In genomic region chr7:29972315-29972669, GRCh38 we compare ENCODE assay signal across 17 cellular contexts. TPM values are rescaled to one million over a fixed set of nuclear protein-coding genes. Genes with fewer than 3 reads are reported as not detected.
A peak's percentile ranks its signal among the peaks of the same experiment; 100 is the strongest.
DNase-seq lines count a peak whose midpoint lies in the region; ATAC-seq, FAIRE-seq and TF ChIP-seq lines count a peak whose summit lies in the region.
"Had no signal": no experiment of that assay in that cellular context is flagged by ENCODE, and none has a peak within 500 bp of the region (broad histone marks: within the 10 kb centered on the region; RNA-seq: fewer than 3 reads in every experiment).

No MANE protein-coding gene starts in this region.

- H3K27ac Mint-ChIP-seq in osteocyte (ENCODE audit: unreplicated experiment) (no peak overlapping the region), endodermal cell (no peak overlapping the region)
- H3K27ac Mint-ChIP-seq: B cell; CD8-positive, alpha-beta T cell; GM23338; H9 had no signal

- peaks cover 33% of the 10 kb centered on the region for H3K4me1 Mint-ChIP-seq in osteocyte (ENCODE audit: unreplicated experiment)
- H3K4me1 Mint-ChIP-seq in endodermal cell = peaks cover 15% of the 10 kb centered on the region

- no peak for TF ChIP-seq RAD21 in A549 (conservative IDR thresholded peaks at IDR 0.05 in 1 of 2, IDR thresholded peaks at IDR 0.05 in 1 of 2)

- CTCF ChIA-PET in A549 (lab: Yijun Ruan, JAX) = interaction anchor here (0.8 to 1.5 kb wide), 2 partner anchors 51 to 94 kb away, joined by 3 read pairs; no protein-coding TSS in a partner anchor
- CTCF ChIA-PET in Panc1 (lab: Charles Lee) = no interaction called here

- H3K4me2 ChIP-seq in A549 = no peak overlapping the region
- H3K4me2 ChIP-seq: BLaER1 treated with 17β-estradiol and CSF1 and Interleukin-3, amounts not matched to agents 10 nM and 100 nM; GM23338 had no signal

- in situ Hi-C loops in Panc1 (cut with HindIII; ENCODE audit: low pct_unique_long_range_greater_than_20kb, low sequenced_read_pairs) = no loop called here

- H3K9ac ChIP-seq in endodermal cell (ENCODE audit: extremely low read depth, low read length, poor library complexity, severe bottlenecking) (no peak overlapping the region), kidney (ENCODE audit: low read length in 2 of 2) (no peak overlapping the region)
- H3K9ac ChIP-seq: BLaER1 treated with 17β-estradiol and CSF1 and Interleukin-3, amounts not matched to agents 10 nM and 100 nM had no signal

- H3K36me3 Mint-ChIP-seq in osteocyte (ENCODE audit: unreplicated experiment) (peaks cover 16% of the 10 kb centered on the region), endodermal cell (ENCODE audit: low read depth) (peaks cover 24% of the 10 kb centered on the region)
- H3K36me3 Mint-ChIP-seq: CD8-positive, alpha-beta T cell had no signal

- H3K27me3 Mint-ChIP-seq in osteocyte (ENCODE audit: unreplicated experiment) (no peaks in the 10 kb centered on the region), endodermal cell (ENCODE audit: insufficient read depth) (no peaks in the 10 kb centered on the region)
- H3K27me3 Mint-ChIP-seq: B cell had no signal

- FAIRE-seq in A549 (lab: Jason Lieb, UNC) (no peak), kidney (lab: Jason Lieb, UNC) (no peak)

- H3K4me1 ChIP-seq in A549 (no peaks in the 10 kb centered on the region), Panc1 (ENCODE audit: control insufficient read depth, insufficient read depth, low read length) (peaks cover 11% of the 10 kb centered on the region; the same call in 1 of the 2 replicates), endodermal cell (ENCODE audit: control insufficient read depth, insufficient read depth, low read length) (peaks cover 4% of the 10 kb centered on the region), kidney (ENCODE audit: control insufficient read depth in 1 of 2, insufficient read depth in 1 of 2, low read depth in 1 of 2, low read length in 2 of 2) (no peaks in the 10 kb centered on the region)
- H3K4me1 ChIP-seq: BLaER1 treated with 17β-estradiol and CSF1 and Interleukin-3, amounts not matched to agents 10 nM and 100 nM had no signal

- no peak for TF ChIP-seq CTCF in A549 (IDR thresholded peaks at IDR 0.05)
- TF ChIP-seq CTCF in Panc1 (IDR thresholded peaks at IDR 0.05) = 0 out of 2 replicates have a peak, but pooled peaks have one; percentile 6
- TF ChIP-seq CTCF in dorsolateral prefrontal cortex (IDR thresholded peaks at IDR 0.05 in 54 of 56, conservative IDR thresholded peaks at IDR 0.05 in 2 of 56; ENCODE audit: low read depth in 1 of 56, partially characterized antibody in 56 of 56) = no peak
- no peak for TF ChIP-seq CTCF in osteocyte (IDR thresholded peaks at IDR 0.05)
- TF ChIP-seq CTCF in endodermal cell (conservative IDR thresholded peaks at IDR 0.05) = no peak
- no peak for TF ChIP-seq CTCF in kidney (IDR thresholded peaks at IDR 0.05; ENCODE audit: borderline replicate concordance, extremely low read depth, insufficient read depth)

- no peak overlapping the region for H3K4me3 Mint-ChIP-seq in osteocyte (ENCODE audit: unreplicated experiment)
- H3K4me3 Mint-ChIP-seq in endodermal cell = no peak overlapping the region
- H3K4me3 Mint-ChIP-seq: B cell; CD8-positive, alpha-beta T cell; GM23338; H9 had no signal

- DNase-seq in A549 (ENCODE audit: low read depth in 1 of 2, low spot score in 1 of 2) = no peak
- no peak for DNase-seq in Panc1 (ENCODE audit: low read depth, low spot score)
- DNase-seq in dorsolateral prefrontal cortex = no peak
- peak; percentile 5 for DNase-seq in osteocyte (ENCODE audit: extremely low spot score, unreplicated experiment)
- DNase-seq in NCI-H1436 treated with DMSO at 0.1 percent for 48 hours (lab: John Stamatoyannopoulos, UW) = no peak
- no peak for DNase-seq in endodermal cell
- DNase-seq in kidney = no peak
- DNase-seq in NCI-H345 treated with DMSO at 0.1 percent for 48 hours (lab: John Stamatoyannopoulos, UW; ENCODE audit: unreplicated experiment) = no peak
- DNase-seq: 8988T; Calu3; CD8-positive, alpha-beta T cell; DMS79 treated with DMSO at 0.1 percent for 48 hours; GF-D8; H9 had no signal

- POLR2A ChIA-PET in A549 (lab: Yijun Ruan, JAX) (no interaction called here), Panc1 (lab: Charles Lee) (interaction anchor here (0.9 kb wide), 1 partner anchor 14 kb away, joined by 3 read pairs; no protein-coding TSS in a partner anchor)

- H3K27me3 ChIP-seq in Panc1 (ENCODE audit: control insufficient read depth, insufficient read depth, low read length) = no peaks in the 10 kb centered on the region
- no peaks in the 10 kb centered on the region for H3K27me3 ChIP-seq in dorsolateral prefrontal cortex
- H3K27me3 ChIP-seq in endodermal cell (ENCODE audit: control insufficient read depth, insufficient read depth, low read length, poor library complexity, severe bottlenecking) = no peaks in the 10 kb centered on the region
- H3K27me3 ChIP-seq: BLaER1 treated with 17β-estradiol and CSF1 and Interleukin-3, amounts not matched to agents 10 nM and 100 nM had no signal

- TF ChIP-seq EP300 in A549 (IDR thresholded peaks at IDR 0.05) = no peak

- no peak for TF ChIP-seq POLR2A in A549 (IDR thresholded peaks at IDR 0.05; ENCODE audit: low read length)

- no TSS peak for BruUV-seq in Panc1 (replicated peaks; lab: Mats Ljungman, UMichigan)

- intact Hi-C loops in Panc1 (cut with micrococcal nuclease; ENCODE audit: unreplicated experiment) = no loop called here
- intact Hi-C loops in dorsolateral prefrontal cortex (cut with DNase I) = loop anchor here in 1 of 2 donors (5.0 kb wide), 1 partner anchor 55 kb away; the partner anchor contains the start of genes FKBP14 and PLEKHA8
- intact Hi-C loops in kidney (cut with DNase I) = no loop called here

- ATAC-seq in A549 (no peak), Panc1 (no peak)
- ATAC-seq: CD8-positive, alpha-beta T cell; GM23338 had no signal

- H3K4me3 ChIP-seq in A549 (no peak overlapping the region), Panc1 (ENCODE audit: low read depth in 2 of 2, low read length in 2 of 2) (no peak overlapping the region), dorsolateral prefrontal cortex (no peak overlapping the region), endodermal cell (ENCODE audit: low read length) (no peak overlapping the region), kidney (ENCODE audit: low read length in 2 of 2) (no peak overlapping the region)
- H3K4me3 ChIP-seq: BLaER1 treated with 17β-estradiol and CSF1 and Interleukin-3, amounts not matched to agents 10 nM and 100 nM; GM23338 had no signal

- H3K9me3 ChIP-seq in A549 = no peaks in the 10 kb centered on the region
- H3K9me3 ChIP-seq in Panc1 (ENCODE audit: control insufficient read depth, insufficient read depth, low read depth, low read length) = no peaks in the 10 kb centered on the region
- peaks cover 7% of the 10 kb centered on the region for H3K9me3 ChIP-seq in endodermal cell (ENCODE audit: control insufficient read depth, low read length)
- H3K9me3 ChIP-seq in kidney (ENCODE audit: control insufficient read depth in 1 of 2, low read length in 2 of 2) = no peaks in the 10 kb centered on the region

- 96% methylated on average over 1 of the region's 1 CpG for WGBS in A549 (ENCODE audit: missing lambda C conversion rate)
- WGBS in endodermal cell (ENCODE audit: insufficient coverage in 1 of 2, insufficient read length in 1 of 2), 2 experiments = 96 to 100% methylated on average over 1 of the region's 1 CpG

- H3K36me3 ChIP-seq in Panc1 (ENCODE audit: control insufficient read depth, insufficient read depth, low read length) (peaks cover 5% of the 10 kb centered on the region; the same call in 1 of the 2 replicates), endodermal cell (ENCODE audit: control insufficient read depth, insufficient read depth, low read length) (peaks cover 21% of the 10 kb centered on the region), kidney (ENCODE audit: control insufficient read depth in 1 of 2, insufficient read depth in 2 of 2, low read length in 2 of 2) (no peaks in the 10 kb centered on the region)
- H3K36me3 ChIP-seq: BLaER1 treated with 17β-estradiol and CSF1 and Interleukin-3, amounts not matched to agents 10 nM and 100 nM had no signal

- peaks cover 9% of the 10 kb centered on the region for H3K9me3 Mint-ChIP-seq in osteocyte (ENCODE audit: unreplicated experiment)
- H3K9me3 Mint-ChIP-seq in endodermal cell = no peaks in the 10 kb centered on the region
- H3K9me3 Mint-ChIP-seq: CD8-positive, alpha-beta T cell had no signal

- H3K27ac ChIP-seq in A549 = no peak overlapping the region
- no peak overlapping the region for H3K27ac ChIP-seq in Panc1 (ENCODE audit: low read length)
- H3K27ac ChIP-seq in dorsolateral prefrontal cortex = peak overlapping the region in 53 of 59 donors; percentile 1 to 86 (median 59)
- no peak overlapping the region for H3K27ac ChIP-seq in endodermal cell (ENCODE audit: low read depth, low read length)
- H3K27ac ChIP-seq in kidney (ENCODE audit: low read depth in 2 of 2, low read length in 2 of 2) = no peak overlapping the region
- H3K27ac ChIP-seq: BLaER1 treated with 17β-estradiol and CSF1 and Interleukin-3, amounts not matched to agents 10 nM and 100 nM had no signal

RNA-seq across cellular contexts. Expression of gene SCRN1, which starts 17.3 kb away (rescaled TPM):
- polyA plus RNA-seq in A549 (2011; rRNA removed) (80.0 and 88.9 TPM in 2 replicates), A549 (2017; fragmentation: RNase III; extraction: RNeasy Plus Mini Kit Qiagen cat#74134 plus additional on column Dnase treatment) (46.2 to 49.7 TPM (median 49.1 TPM) in 3 replicates), kidney (ENCODE audit: insufficient read depth, low read depth, low replicate concordance) (22.2 TPM)
- polyA plus RNA-seq in A549 (2012; cell fraction: cytosol; rRNA removed) = 19.3 and 23.4 TPM in 2 replicates
- 16.8 and 22.4 TPM in 2 replicates for polyA plus RNA-seq in A549 (2012; cell fraction: nucleus; rRNA removed)
- 71.8 and 78.4 TPM in 2 replicates for polyA minus RNA-seq in A549 (2011; rRNA and poly(A)+ RNA removed)
- total RNA-seq in Panc1 (2021; ENCODE audit: unreplicated experiment) (189 TPM), dorsolateral prefrontal cortex (100 to 1,000 TPM; 200 to 387 (median 298) TPM), osteocyte (104 and 106 TPM in 2 replicates), endodermal cell (100 to 1,000 TPM; 110 to 112 TPM), kidney (85.6 TPM)
- 115 TPM for polyA plus RNA-seq in Panc1 (2012; ENCODE audit: insufficient read length)
- 95.9 TPM for polyA plus RNA-seq in endodermal cell (2013, experiment 1 of 2)
- 93.6 TPM for polyA plus RNA-seq in endodermal cell (2013, experiment 2 of 2)

RNA-seq across cellular contexts. Expression of gene FKBP14, which starts 54.2 kb away (rescaled TPM):
- polyA plus RNA-seq in A549 (2011; rRNA removed) (17.7 and 22.8 TPM in 2 replicates), A549 (2017; fragmentation: RNase III; extraction: RNeasy Plus Mini Kit Qiagen cat#74134 plus additional on column Dnase treatment) (10.6 to 11.1 TPM (median 10.7 TPM) in 3 replicates), kidney (ENCODE audit: insufficient read depth, low read depth, low replicate concordance) (3.2 TPM)
- polyA plus RNA-seq in A549 (2012; cell fraction: cytosol; rRNA removed) = 3.7 and 3.9 TPM in 2 replicates
- 1.6 and 2.3 TPM in 2 replicates for polyA plus RNA-seq in A549 (2012; cell fraction: nucleus; rRNA removed)
- polyA minus RNA-seq in A549 (2011; rRNA and poly(A)+ RNA removed) = 4.7 and 6.4 TPM in 2 replicates
- total RNA-seq in Panc1 (2021; ENCODE audit: unreplicated experiment) (36.0 TPM), dorsolateral prefrontal cortex (10 to 100 TPM in 102 of 120 experiments, 1 to 10 TPM in 18; 7.0 to 20.9 (median 12.4) TPM), osteocyte (34.6 and 35.9 TPM in 2 replicates), endodermal cell (10 to 100 TPM; 15.1 to 24.8 TPM), kidney (15.4 TPM)
- polyA plus RNA-seq in Panc1 (2012; ENCODE audit: insufficient read length) = 8.9 TPM
- polyA plus RNA-seq in endodermal cell (2013, experiment 1 of 2) = 12.9 TPM
- 10.9 TPM for polyA plus RNA-seq in endodermal cell (2013, experiment 2 of 2)

RNA-seq across cellular contexts. Expression of gene PLEKHA8, which starts 55.9 kb away (rescaled TPM):
- polyA plus RNA-seq in A549 (2011; rRNA removed) (10.6 and 10.9 TPM in 2 replicates), A549 (2017; fragmentation: RNase III; extraction: RNeasy Plus Mini Kit Qiagen cat#74134 plus additional on column Dnase treatment) (5.9 to 6.6 TPM (median 6.2 TPM) in 3 replicates), kidney (ENCODE audit: insufficient read depth, low read depth, low replicate concordance) (4.8 TPM)
- 1.7 TPM in 2 replicates for polyA plus RNA-seq in A549 (2012; cell fraction: cytosol; rRNA removed)
- polyA plus RNA-seq in A549 (2012; cell fraction: nucleus; rRNA removed) = 0.94 and 1.8 TPM in 2 replicates
- polyA minus RNA-seq in A549 (2011; rRNA and poly(A)+ RNA removed) = 8.5 and 9.8 TPM in 2 replicates
- total RNA-seq in Panc1 (2021; ENCODE audit: unreplicated experiment) (20.7 TPM), dorsolateral prefrontal cortex (10 to 100 TPM; 11.8 to 29.6 (median 17.7) TPM), osteocyte (19.5 and 23.1 TPM in 2 replicates), endodermal cell (10 to 100 TPM; 37.7 to 42.2 TPM), kidney (8.5 TPM)
- polyA plus RNA-seq in Panc1 (2012; ENCODE audit: insufficient read length) = 10.0 TPM
- polyA plus RNA-seq in endodermal cell (2013, experiment 1 of 2) = 35.2 TPM
- 35.6 TPM for polyA plus RNA-seq in endodermal cell (2013, experiment 2 of 2)

Comparison
In these comparisons a context has a peak if more than half of its experiments do, and no peak if none do; other contexts are left out.
1. H3K27ac ChIP-seq: peak in dorsolateral prefrontal cortex (53 of 59); none in A549 (0 of 2), Panc1 (single experiment), endodermal cell (single experiment) and kidney (0 of 2).